14 cellular contexts compared by ENCODE assay signal in genomic region chr18:68803371-68803770, GRCh38. TPM values are rescaled to one million over a fixed set of nuclear protein-coding genes. Genes with fewer than 3 reads are reported as not detected.
DNase-seq lines count a peak whose midpoint lies in the region; ATAC-seq, FAIRE-seq and TF ChIP-seq lines count a peak whose summit lies in the region.
"Had no signal": no experiment of that assay in that cellular context is flagged by ENCODE, and none has a peak within 500 bp of the region (broad histone marks: within the 10 kb centered on the region; RNA-seq: fewer than 3 reads in every experiment).

No MANE protein-coding gene starts in this region.

- peak; percentile 100 for FAIRE-seq in D721Med (lab: Jason Lieb, UNC)
- FAIRE-seq: H1 had no signal

- H3K4me1 ChIP-seq in adrenal gland (replicated peaks in 1 of 2) = no peaks in the 10 kb centered on the region
- peaks cover 7% of the 10 kb centered on the region for H3K4me1 ChIP-seq in left ventricle myocardium inferior
- no peaks in the 10 kb centered on the region for H3K4me1 ChIP-seq in gastrocnemius medialis

- intact Hi-C loops in adrenal gland (cut with DNase I) (no loop called here), left ventricle myocardium inferior (cut with micrococcal nuclease) (no loop called here), gastrocnemius medialis (cut with DNase I; ENCODE audit: low total_unique reads) (no loop called here)

- DNase-seq in D721Med (ENCODE audit: insufficient read length, low spot score) = peak; percentile 51
- peak; percentile 2 to 76 (median 38) for DNase-seq in adrenal gland
- peak; percentile 81 for DNase-seq in left ventricle myocardium inferior
- DNase-seq in gastrocnemius medialis = peak; percentile 8 to 46
- DNase-seq in NCI-H226 = no peak
- no peak for DNase-seq in mesothelial cell of epicardium (ENCODE audit: low spot score in 2 of 2, unreplicated experiment in 2 of 2)
- DNase-seq in NCI-H2196 treated with DMSO at 0.1 percent for 48 hours (lab: John Stamatoyannopoulos, UW; ENCODE audit: unreplicated experiment) = no peak
- DNase-seq: activated CD4-positive, alpha-beta T cell treated with anti-CD3 and anti-CD28 coated beads, Interleukin-2, amount 50 U/mL, for 1 hour; kidney glomerular epithelial cell; stimulated activated CD4-positive, alpha-beta T cell treated with anti-CD3 and anti-CD28 coated beads, Interleukin-12 subunit alpha, Interleukin-12 subunit beta, amount 100 ng/mL, for 4 hours had no signal

- H3K4me3 Mint-ChIP-seq in mesothelial cell of epicardium = no peak overlapping the region
- H3K4me3 Mint-ChIP-seq: stimulated activated effector memory CD8-positive, alpha-beta T cell treated with anti-CD3 and anti-CD28 coated beads, Interleukin-12 subunit alpha, Interleukin-12 subunit beta, amount 100 ng/mL, for 72 hours had no signal

- no peak for TF ChIP-seq CTCF in D721Med (IDR thresholded peaks at IDR 0.05; ENCODE audit: insufficient read depth, missing control alignments)
- no peak for TF ChIP-seq CTCF in adrenal gland (IDR thresholded peaks at IDR 0.05)
- no peak for TF ChIP-seq CTCF in left ventricle myocardium inferior (IDR thresholded peaks at IDR 0.05; ENCODE audit: borderline replicate concordance)
- TF ChIP-seq CTCF in gastrocnemius medialis (IDR thresholded peaks at IDR 0.05 in 4 of 5, conservative IDR thresholded peaks at IDR 0.05 in 1 of 5) = no peak
- TF ChIP-seq CTCF in mesothelial cell of epicardium (IDR thresholded peaks at IDR 0.05; ENCODE audit: unreplicated experiment) = no peak

- H3K4me3 ChIP-seq in adrenal gland (no peak overlapping the region), left ventricle myocardium inferior (no peak overlapping the region), gastrocnemius medialis (no peak overlapping the region)

- no peaks in the 10 kb centered on the region for H3K27me3 Mint-ChIP-seq in mesothelial cell of epicardium (ENCODE audit: low read depth)

- peaks cover 2% of the 10 kb centered on the region for H3K4me1 Mint-ChIP-seq in mesothelial cell of epicardium
- H3K4me1 Mint-ChIP-seq: stimulated activated effector memory CD8-positive, alpha-beta T cell treated with anti-CD3 and anti-CD28 coated beads, Interleukin-12 subunit alpha, Interleukin-12 subunit beta, amount 100 ng/mL, for 72 hours had no signal

- no peaks in the 10 kb centered on the region for H3K27me3 ChIP-seq in adrenal gland
- H3K27me3 ChIP-seq in left ventricle myocardium inferior (ENCODE audit: low read depth) = no peaks in the 10 kb centered on the region
- H3K27me3 ChIP-seq in gastrocnemius medialis = no peaks in the 10 kb centered on the region

- in situ Hi-C loops in gastrocnemius medialis (cut with MboI; ENCODE audit: low sequenced_read_pairs in 4 of 4) = no loop called here

- no peaks in the 10 kb centered on the region for H3K36me3 Mint-ChIP-seq in mesothelial cell of epicardium
- H3K36me3 Mint-ChIP-seq: activated naive CD4-positive, alpha-beta T cell treated with anti-CD3 and anti-CD28 coated beads, Interleukin-2, amount 50 U/mL, for 72 hours; stimulated activated effector memory CD8-positive, alpha-beta T cell treated with anti-CD3 and anti-CD28 coated beads, Interleukin-12 subunit alpha, Interleukin-12 subunit beta, amount 100 ng/mL, for 72 hours had no signal

- H3K9me3 ChIP-seq in adrenal gland (replicated peaks in 1 of 3) (no peaks in the 10 kb centered on the region), left ventricle myocardium inferior (replicated peaks) (peaks cover 2% of the 10 kb centered on the region), gastrocnemius medialis (no peaks in the 10 kb centered on the region)

- TF ChIP-seq POLR2A in adrenal gland (IDR thresholded peaks at IDR 0.05) (no peak), gastrocnemius medialis (IDR thresholded peaks at IDR 0.05) (no peak)

- no peak overlapping the region for H3K27ac Mint-ChIP-seq in mesothelial cell of epicardium
- H3K27ac Mint-ChIP-seq: activated naive CD4-positive, alpha-beta T cell treated with anti-CD3 and anti-CD28 coated beads, Interleukin-2, amount 50 U/mL, for 72 hours; stimulated activated effector memory CD8-positive, alpha-beta T cell treated with anti-CD3 and anti-CD28 coated beads, Interleukin-12 subunit alpha, Interleukin-12 subunit beta, amount 100 ng/mL, for 72 hours had no signal

- ATAC-seq in gastrocnemius medialis (peak; percentile 50 to 72), HG02981 (IDR thresholded peaks at IDR 0.05; ENCODE audit: unreplicated experiment) (no peak)
- ATAC-seq: activated naive CD4-positive, alpha-beta T cell treated with anti-CD3 and anti-CD28 coated beads, Interleukin-2, amount 50 U/mL, for 72 hours; stimulated activated effector memory CD8-positive, alpha-beta T cell treated with anti-CD3 and anti-CD28 coated beads, Interleukin-12 subunit alpha, Interleukin-12 subunit beta, amount 100 ng/mL, for 72 hours had no signal

- H3K27ac ChIP-seq in adrenal gland (peak overlapping the region in 1 of 5 donors; percentile 29), left ventricle myocardium inferior (replicated peaks) (peak overlapping the region; percentile 59), gastrocnemius medialis (no peak overlapping the region)

- no peaks in the 10 kb centered on the region for H3K36me3 ChIP-seq in adrenal gland (replicated peaks in 1 of 2)
- H3K36me3 ChIP-seq in left ventricle myocardium inferior = no peaks in the 10 kb centered on the region
- no peaks in the 10 kb centered on the region for H3K36me3 ChIP-seq in gastrocnemius medialis

- H3K9me3 Mint-ChIP-seq in mesothelial cell of epicardium = no peaks in the 10 kb centered on the region
- H3K9me3 Mint-ChIP-seq: activated naive CD4-positive, alpha-beta T cell treated with anti-CD3 and anti-CD28 coated beads, Interleukin-2, amount 50 U/mL, for 72 hours; stimulated activated effector memory CD8-positive, alpha-beta T cell treated with anti-CD3 and anti-CD28 coated beads, Interleukin-12 subunit alpha, Interleukin-12 subunit beta, amount 100 ng/mL, for 72 hours had no signal

- WGBS in adrenal gland, 4 donors = 44 to 64% (median 49%) methylated on average over 3 of the region's 3 CpGs

RNA-seq across cellular contexts. Expression of gene CCDC102B, which starts 5.5 kb away (rescaled TPM):
- 10 to 100 TPM in 1 of 8 donors, 1 to 10 TPM in 7; 2.7 to 12.4 (median 8.6) TPM for total RNA-seq in adrenal gland
- 10 to 100 TPM in 1 of 3 donors, 1 to 10 TPM in 2; 5.3 to 11.9 (median 6.0) TPM for polyA plus RNA-seq in adrenal gland
- total RNA-seq in left ventricle myocardium inferior = 6.1 TPM
- 1 to 10 TPM in 3 of 4 donors, under 1 TPM in 1; 0.93 to 3.3 (median 1.3) TPM for total RNA-seq in gastrocnemius medialis
- 5.3 to 8.2 TPM (median 7.1 TPM) in 3 replicates for total RNA-seq in mesothelial cell of epicardium

Comparison
In these comparisons a context has a peak if more than half of its experiments do, and no peak if none do; other contexts are left out.
1. DNase-seq: peak in D721Med (single experiment), adrenal gland (7 of 7), left ventricle myocardium inferior (single experiment) and gastrocnemius medialis (2 of 2); none in NCI-H226 (single experiment), mesothelial cell of epicardium (0 of 2) and NCI-H2196 treated with DMSO at 0.1 percent for 48 hours (single experiment).